Comparison of ENCODE assay signal across 1 cellular context in genomic region chr5:1185652-1186350, GRCh38.
TF ChIP-seq lines count a peak whose summit lies in the region.

No MANE protein-coding gene starts in this region.

TF ChIP-seq in K562, 482 proteins besides CTCF, POLR2A, EP300 and RAD21 (continues in another document):
- no peak for TF ChIP-seq HBP1 (CRISPR knock-in tag; IDR thresholded peaks at IDR 0.05)
- TF ChIP-seq CSDE1 (IDR thresholded peaks at IDR 0.05) = no peak
- TF ChIP-seq NUFIP1 (IDR thresholded peaks at IDR 0.05; ENCODE audit: partially characterized antibody) = no peak
- TF ChIP-seq, protein P1, sequence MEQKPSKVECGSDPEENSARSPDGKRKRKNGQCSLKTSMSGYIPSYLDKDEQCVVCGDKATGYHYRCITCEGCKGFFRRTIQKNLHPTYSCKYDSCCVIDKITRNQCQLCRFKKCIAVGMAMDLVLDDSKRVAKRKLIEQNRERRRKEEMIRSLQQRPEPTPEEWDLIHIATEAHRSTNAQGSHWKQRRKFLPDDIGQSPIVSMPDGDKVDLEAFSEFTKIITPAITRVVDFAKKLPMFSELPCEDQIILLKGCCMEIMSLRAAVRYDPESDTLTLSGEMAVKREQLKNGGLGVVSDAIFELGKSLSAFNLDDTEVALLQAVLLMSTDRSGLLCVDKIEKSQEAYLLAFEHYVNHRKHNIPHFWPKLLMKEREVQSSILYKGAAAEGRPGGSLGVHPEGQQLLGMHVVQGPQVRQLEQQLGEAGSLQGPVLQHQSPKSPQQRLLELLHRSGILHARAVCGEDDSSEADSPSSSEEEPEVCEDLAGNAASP (IDR thresholded peaks at IDR 0.05) = no peak
- TF ChIP-seq COPS2 (conservative IDR thresholded peaks at IDR 0.05) = no peak
- peak; percentile 89 for TF ChIP-seq LEF1 (IDR thresholded peaks at IDR 0.05)
- TF ChIP-seq HNRNPH1 (optimal IDR thresholded peaks at IDR 0.05; ENCODE audit: low read depth, low read length) = no peak
- TF ChIP-seq, protein P2, sequence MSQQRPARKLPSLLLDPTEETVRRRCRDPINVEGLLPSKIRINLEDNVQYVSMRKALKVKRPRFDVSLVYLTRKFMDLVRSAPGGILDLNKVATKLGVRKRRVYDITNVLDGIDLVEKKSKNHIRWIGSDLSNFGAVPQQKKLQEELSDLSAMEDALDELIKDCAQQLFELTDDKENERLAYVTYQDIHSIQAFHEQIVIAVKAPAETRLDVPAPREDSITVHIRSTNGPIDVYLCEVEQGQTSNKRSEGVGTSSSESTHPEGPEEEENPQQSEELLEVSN (IDR thresholded peaks at IDR 0.05; ENCODE audit: borderline replicate concordance in 1 of 2, extremely low read depth in 1 of 2, insufficient read depth in 1 of 2, insufficient read length in 1 of 2, low read depth in 1 of 2, low read length in 1 of 2, poor library complexity in 1 of 2, severe bottlenecking in 1 of 2) = peak; percentile 15 to 21
- TF ChIP-seq, protein P3, sequence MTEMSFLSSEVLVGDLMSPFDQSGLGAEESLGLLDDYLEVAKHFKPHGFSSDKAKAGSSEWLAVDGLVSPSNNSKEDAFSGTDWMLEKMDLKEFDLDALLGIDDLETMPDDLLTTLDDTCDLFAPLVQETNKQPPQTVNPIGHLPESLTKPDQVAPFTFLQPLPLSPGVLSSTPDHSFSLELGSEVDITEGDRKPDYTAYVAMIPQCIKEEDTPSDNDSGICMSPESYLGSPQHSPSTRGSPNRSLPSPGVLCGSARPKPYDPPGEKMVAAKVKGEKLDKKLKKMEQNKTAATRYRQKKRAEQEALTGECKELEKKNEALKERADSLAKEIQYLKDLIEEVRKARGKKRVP (CRISPR knock-in tag; IDR thresholded peaks at IDR 0.05) = peak; percentile 31; the same call in 1 of the 2 replicates
- TF ChIP-seq, protein P4, sequence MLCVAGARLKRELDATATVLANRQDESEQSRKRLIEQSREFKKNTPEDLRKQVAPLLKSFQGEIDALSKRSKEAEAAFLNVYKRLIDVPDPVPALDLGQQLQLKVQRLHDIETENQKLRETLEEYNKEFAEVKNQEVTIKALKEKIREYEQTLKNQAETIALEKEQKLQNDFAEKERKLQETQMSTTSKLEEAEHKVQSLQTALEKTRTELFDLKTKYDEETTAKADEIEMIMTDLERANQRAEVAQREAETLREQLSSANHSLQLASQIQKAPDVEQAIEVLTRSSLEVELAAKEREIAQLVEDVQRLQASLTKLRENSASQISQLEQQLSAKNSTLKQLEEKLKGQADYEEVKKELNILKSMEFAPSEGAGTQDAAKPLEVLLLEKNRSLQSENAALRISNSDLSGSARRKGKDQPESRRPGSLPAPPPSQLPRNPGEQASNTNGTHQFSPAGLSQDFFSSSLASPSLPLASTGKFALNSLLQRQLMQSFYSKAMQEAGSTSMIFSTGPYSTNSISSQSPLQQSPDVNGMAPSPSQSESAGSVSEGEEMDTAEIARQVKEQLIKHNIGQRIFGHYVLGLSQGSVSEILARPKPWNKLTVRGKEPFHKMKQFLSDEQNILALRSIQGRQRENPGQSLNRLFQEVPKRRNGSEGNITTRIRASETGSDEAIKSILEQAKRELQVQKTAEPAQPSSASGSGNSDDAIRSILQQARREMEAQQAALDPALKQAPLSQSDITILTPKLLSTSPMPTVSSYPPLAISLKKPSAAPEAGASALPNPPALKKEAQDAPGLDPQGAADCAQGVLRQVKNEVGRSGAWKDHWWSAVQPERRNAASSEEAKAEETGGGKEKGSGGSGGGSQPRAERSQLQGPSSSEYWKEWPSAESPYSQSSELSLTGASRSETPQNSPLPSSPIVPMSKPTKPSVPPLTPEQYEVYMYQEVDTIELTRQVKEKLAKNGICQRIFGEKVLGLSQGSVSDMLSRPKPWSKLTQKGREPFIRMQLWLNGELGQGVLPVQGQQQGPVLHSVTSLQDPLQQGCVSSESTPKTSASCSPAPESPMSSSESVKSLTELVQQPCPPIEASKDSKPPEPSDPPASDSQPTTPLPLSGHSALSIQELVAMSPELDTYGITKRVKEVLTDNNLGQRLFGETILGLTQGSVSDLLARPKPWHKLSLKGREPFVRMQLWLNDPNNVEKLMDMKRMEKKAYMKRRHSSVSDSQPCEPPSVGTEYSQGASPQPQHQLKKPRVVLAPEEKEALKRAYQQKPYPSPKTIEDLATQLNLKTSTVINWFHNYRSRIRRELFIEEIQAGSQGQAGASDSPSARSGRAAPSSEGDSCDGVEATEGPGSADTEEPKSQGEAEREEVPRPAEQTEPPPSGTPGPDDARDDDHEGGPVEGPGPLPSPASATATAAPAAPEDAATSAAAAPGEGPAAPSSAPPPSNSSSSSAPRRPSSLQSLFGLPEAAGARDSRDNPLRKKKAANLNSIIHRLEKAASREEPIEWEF (CRISPR knock-in tag; IDR thresholded peaks at IDR 0.05) = no peak
- peak; percentile 77 for TF ChIP-seq MYC (IDR thresholded peaks at IDR 0.05; ENCODE audit: low read depth, low read length)
- 0 out of 2 replicates have a peak, but pooled peaks have one; percentile 61 for TF ChIP-seq MYC (CRISPR knock-in tag; IDR thresholded peaks at IDR 0.05; ENCODE audit: borderline replicate concordance, low read depth)
- no peak for TF ChIP-seq ZNF121 (CRISPR knock-in tag; conservative IDR thresholded peaks at IDR 0.05)
- TF ChIP-seq, protein P5, sequence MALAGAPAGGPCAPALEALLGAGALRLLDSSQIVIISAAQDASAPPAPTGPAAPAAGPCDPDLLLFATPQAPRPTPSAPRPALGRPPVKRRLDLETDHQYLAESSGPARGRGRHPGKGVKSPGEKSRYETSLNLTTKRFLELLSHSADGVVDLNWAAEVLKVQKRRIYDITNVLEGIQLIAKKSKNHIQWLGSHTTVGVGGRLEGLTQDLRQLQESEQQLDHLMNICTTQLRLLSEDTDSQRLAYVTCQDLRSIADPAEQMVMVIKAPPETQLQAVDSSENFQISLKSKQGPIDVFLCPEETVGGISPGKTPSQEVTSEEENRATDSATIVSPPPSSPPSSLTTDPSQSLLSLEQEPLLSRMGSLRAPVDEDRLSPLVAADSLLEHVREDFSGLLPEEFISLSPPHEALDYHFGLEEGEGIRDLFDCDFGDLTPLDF (CRISPR knock-in tag; IDR thresholded peaks at IDR 0.05) = no peak
- no peak for TF ChIP-seq PPARD (CRISPR knock-in tag; IDR thresholded peaks at IDR 0.05)
- TF ChIP-seq RFX1 (IDR thresholded peaks at IDR 0.05) = no peak
- TF ChIP-seq, protein P6, sequence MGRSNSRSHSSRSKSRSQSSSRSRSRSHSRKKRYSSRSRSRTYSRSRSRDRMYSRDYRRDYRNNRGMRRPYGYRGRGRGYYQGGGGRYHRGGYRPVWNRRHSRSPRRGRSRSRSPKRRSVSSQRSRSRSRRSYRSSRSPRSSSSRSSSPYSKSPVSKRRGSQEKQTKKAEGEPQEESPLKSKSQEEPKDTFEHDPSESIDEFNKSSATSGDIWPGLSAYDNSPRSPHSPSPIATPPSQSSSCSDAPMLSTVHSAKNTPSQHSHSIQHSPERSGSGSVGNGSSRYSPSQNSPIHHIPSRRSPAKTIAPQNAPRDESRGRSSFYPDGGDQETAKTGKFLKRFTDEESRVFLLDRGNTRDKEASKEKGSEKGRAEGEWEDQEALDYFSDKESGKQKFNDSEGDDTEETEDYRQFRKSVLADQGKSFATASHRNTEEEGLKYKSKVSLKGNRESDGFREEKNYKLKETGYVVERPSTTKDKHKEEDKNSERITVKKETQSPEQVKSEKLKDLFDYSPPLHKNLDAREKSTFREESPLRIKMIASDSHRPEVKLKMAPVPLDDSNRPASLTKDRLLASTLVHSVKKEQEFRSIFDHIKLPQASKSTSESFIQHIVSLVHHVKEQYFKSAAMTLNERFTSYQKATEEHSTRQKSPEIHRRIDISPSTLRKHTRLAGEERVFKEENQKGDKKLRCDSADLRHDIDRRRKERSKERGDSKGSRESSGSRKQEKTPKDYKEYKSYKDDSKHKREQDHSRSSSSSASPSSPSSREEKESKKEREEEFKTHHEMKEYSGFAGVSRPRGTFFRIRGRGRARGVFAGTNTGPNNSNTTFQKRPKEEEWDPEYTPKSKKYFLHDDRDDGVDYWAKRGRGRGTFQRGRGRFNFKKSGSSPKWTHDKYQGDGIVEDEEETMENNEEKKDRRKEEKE (IDR thresholded peaks at IDR 0.05; ENCODE audit: borderline replicate concordance in 1 of 2, control insufficient read depth in 1 of 2, low read depth in 2 of 2, low read length in 1 of 2) = no peak
- no peak for TF ChIP-seq SAFB (IDR thresholded peaks at IDR 0.05; ENCODE audit: borderline replicate concordance, low read depth, low read length)
- no peak; the same call in 1 of the 2 replicates for TF ChIP-seq EGR1 (conservative IDR thresholded peaks at IDR 0.05)
- TF ChIP-seq ZNF165 (CRISPR knock-in tag; IDR thresholded peaks at IDR 0.05; ENCODE audit: borderline replicate concordance) = peak; percentile 78; the same call in 1 of the 2 replicates
- no peak for TF ChIP-seq CBX1 (IDR thresholded peaks at IDR 0.05; ENCODE audit: low read depth)
- TF ChIP-seq ZNF282 (CRISPR knock-in tag; IDR thresholded peaks at IDR 0.05) = no peak
- TF ChIP-seq ATF7 (IDR thresholded peaks at IDR 0.05) = no peak; the same call in 1 of the 2 replicates
- TF ChIP-seq RHOXF2B (CRISPR knock-in tag; conservative IDR thresholded peaks at IDR 0.05) = no peak
- TF ChIP-seq SNAPC5 (CRISPR knock-in tag; IDR thresholded peaks at IDR 0.05) = no peak
- TF ChIP-seq ZBTB2 (IDR thresholded peaks at IDR 0.05) = peak; percentile 92; the same call in 1 of the 2 replicates
- TF ChIP-seq WHSC1 (IDR thresholded peaks at IDR 0.05; ENCODE audit: low read length) = no peak
- TF ChIP-seq PREB (CRISPR knock-in tag; IDR thresholded peaks at IDR 0.05) = no peak
- peak; percentile 53; the same call in 1 of the 2 replicates for TF ChIP-seq ZNF830 (CRISPR knock-in tag; IDR thresholded peaks at IDR 0.05)
- no peak for TF ChIP-seq E4F1 (CRISPR knock-in tag; IDR thresholded peaks at IDR 0.05; ENCODE audit: borderline replicate concordance)
- no peak for TF ChIP-seq HDGF (IDR thresholded peaks at IDR 0.05)
- TF ChIP-seq NONO (IDR thresholded peaks at IDR 0.05; ENCODE audit: low read depth in 2 of 2, low read length in 1 of 2) = peak in 1 of 2 experiments; percentile 81; a peak in 1 of 4 replicates
- TF ChIP-seq FOXK1 (CRISPR knock-in tag; IDR thresholded peaks at IDR 0.05; ENCODE audit: borderline replicate concordance) = no peak
- no peak for TF ChIP-seq SREBF1 (IDR thresholded peaks at IDR 0.05; ENCODE audit: borderline replicate concordance, low read depth, low read length)
- no peak for TF ChIP-seq CHD1 (IDR thresholded peaks at IDR 0.05; ENCODE audit: low read length)
- no peak for TF ChIP-seq ZNF347 (CRISPR knock-in tag; IDR thresholded peaks at IDR 0.05; ENCODE audit: low read depth)
- TF ChIP-seq MEF2D (tag; conservative IDR thresholded peaks at IDR 0.05; ENCODE audit: low read depth) = peak; percentile 88
- TF ChIP-seq CCNT2 (IDR thresholded peaks at IDR 0.05; ENCODE audit: borderline replicate concordance, extremely low read depth, insufficient read length, low read depth, low read length) = peak; percentile 97
- 0 out of 2 replicates have a peak, but pooled peaks have one; percentile 79 for TF ChIP-seq ARID3B (CRISPR knock-in tag; IDR thresholded peaks at IDR 0.05; ENCODE audit: borderline replicate concordance)
